ENCODE assay signal across 2 cellular contexts in genomic region chr4:122548886-122549630, GRCh38.
TF ChIP-seq lines count a peak whose summit lies in the region.

No MANE protein-coding gene starts in this region.

TF ChIP-seq in IMR-90, 13 proteins besides CTCF, POLR2A, EP300 and RAD21:
- TF ChIP-seq BHLHE40 (IDR thresholded peaks at IDR 0.05; ENCODE audit: low read depth, low read length) (no peak), ELK1 (IDR thresholded peaks at IDR 0.05; ENCODE audit: borderline replicate concordance, low read depth, low read length) (no peak), CEBPB (IDR thresholded peaks at IDR 0.05; ENCODE audit: low read depth, low read length) (no peak), RFX5 (IDR thresholded peaks at IDR 0.05; ENCODE audit: low read depth, low read length) (no peak), CHD1 (IDR thresholded peaks at IDR 0.05; ENCODE audit: low read depth, low read length) (no peak), MXI1 (IDR thresholded peaks at IDR 0.05; ENCODE audit: borderline replicate concordance, low read depth, low read length) (no peak), SMC3 (IDR thresholded peaks at IDR 0.05; ENCODE audit: low read depth, low read length) (no peak), FOS (IDR thresholded peaks at IDR 0.05; ENCODE audit: low read depth, low read length) (no peak), RCOR1 (IDR thresholded peaks at IDR 0.05; ENCODE audit: insufficient replicate concordance, low read length) (no peak), MAZ (IDR thresholded peaks at IDR 0.05; ENCODE audit: borderline replicate concordance, low read depth, low read length) (no peak), NFE2L2 (IDR thresholded peaks at IDR 0.05; ENCODE audit: low read depth, low read length) (no peak), MAFK (IDR thresholded peaks at IDR 0.05; ENCODE audit: low read depth, low read length) (no peak)
- TF ChIP-seq, protein P1, sequence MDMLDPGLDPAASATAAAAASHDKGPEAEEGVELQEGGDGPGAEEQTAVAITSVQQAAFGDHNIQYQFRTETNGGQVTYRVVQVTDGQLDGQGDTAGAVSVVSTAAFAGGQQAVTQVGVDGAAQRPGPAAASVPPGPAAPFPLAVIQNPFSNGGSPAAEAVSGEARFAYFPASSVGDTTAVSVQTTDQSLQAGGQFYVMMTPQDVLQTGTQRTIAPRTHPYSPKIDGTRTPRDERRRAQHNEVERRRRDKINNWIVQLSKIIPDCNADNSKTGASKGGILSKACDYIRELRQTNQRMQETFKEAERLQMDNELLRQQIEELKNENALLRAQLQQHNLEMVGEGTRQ (IDR thresholded peaks at IDR 0.05; ENCODE audit: low read depth, low read length): no peak
TF ChIP-seq in IMR-90: peak in this region for 0.

TF ChIP-seq in WTC11, 78 proteins besides CTCF, POLR2A, EP300 and RAD21:
- TF ChIP-seq MYBL2 (CRISPR knock-in tag; IDR thresholded peaks at IDR 0.05) (no peak), HMGXB4 (CRISPR knock-in tag; IDR thresholded peaks at IDR 0.05) (no peak), ELF4 (CRISPR knock-in tag; IDR thresholded peaks at IDR 0.05; ENCODE audit: low read depth) (no peak), GABPB1 (CRISPR knock-in tag; IDR thresholded peaks at IDR 0.05) (no peak), NFYB (CRISPR knock-in tag; conservative IDR thresholded peaks at IDR 0.05; ENCODE audit: low read depth) (no peak), NFATC4 (CRISPR knock-in tag; IDR thresholded peaks at IDR 0.05) (no peak), AFF4 (CRISPR knock-in tag; IDR thresholded peaks at IDR 0.05; ENCODE audit: borderline replicate concordance) (no peak), ATF1 (CRISPR knock-in tag; IDR thresholded peaks at IDR 0.05) (no peak), ZNF263 (CRISPR knock-in tag; IDR thresholded peaks at IDR 0.05; ENCODE audit: low read depth) (no peak), ZNF416 (CRISPR knock-in tag; IDR thresholded peaks at IDR 0.05) (no peak), CREM (CRISPR knock-in tag; IDR thresholded peaks at IDR 0.05) (no peak)
- TF ChIP-seq, protein P2, sequence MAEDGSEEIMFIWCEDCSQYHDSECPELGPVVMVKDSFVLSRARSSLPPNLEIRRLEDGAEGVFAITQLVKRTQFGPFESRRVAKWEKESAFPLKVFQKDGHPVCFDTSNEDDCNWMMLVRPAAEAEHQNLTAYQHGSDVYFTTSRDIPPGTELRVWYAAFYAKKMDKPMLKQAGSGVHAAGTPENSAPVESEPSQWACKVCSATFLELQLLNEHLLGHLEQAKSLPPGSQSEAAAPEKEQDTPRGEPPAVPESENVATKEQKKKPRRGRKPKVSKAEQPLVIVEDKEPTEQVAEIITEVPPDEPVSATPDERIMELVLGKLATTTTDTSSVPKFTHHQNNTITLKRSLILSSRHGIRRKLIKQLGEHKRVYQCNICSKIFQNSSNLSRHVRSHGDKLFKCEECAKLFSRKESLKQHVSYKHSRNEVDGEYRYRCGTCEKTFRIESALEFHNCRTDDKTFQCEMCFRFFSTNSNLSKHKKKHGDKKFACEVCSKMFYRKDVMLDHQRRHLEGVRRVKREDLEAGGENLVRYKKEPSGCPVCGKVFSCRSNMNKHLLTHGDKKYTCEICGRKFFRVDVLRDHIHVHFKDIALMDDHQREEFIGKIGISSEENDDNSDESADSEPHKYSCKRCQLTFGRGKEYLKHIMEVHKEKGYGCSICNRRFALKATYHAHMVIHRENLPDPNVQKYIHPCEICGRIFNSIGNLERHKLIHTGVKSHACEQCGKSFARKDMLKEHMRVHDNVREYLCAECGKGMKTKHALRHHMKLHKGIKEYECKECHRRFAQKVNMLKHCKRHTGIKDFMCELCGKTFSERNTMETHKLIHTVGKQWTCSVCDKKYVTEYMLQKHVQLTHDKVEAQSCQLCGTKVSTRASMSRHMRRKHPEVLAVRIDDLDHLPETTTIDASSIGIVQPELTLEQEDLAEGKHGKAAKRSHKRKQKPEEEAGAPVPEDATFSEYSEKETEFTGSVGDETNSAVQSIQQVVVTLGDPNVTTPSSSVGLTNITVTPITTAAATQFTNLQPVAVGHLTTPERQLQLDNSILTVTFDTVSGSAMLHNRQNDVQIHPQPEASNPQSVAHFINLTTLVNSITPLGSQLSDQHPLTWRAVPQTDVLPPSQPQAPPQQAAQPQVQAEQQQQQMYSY (CRISPR knock-in tag; IDR thresholded peaks at IDR 0.05): no peak
- TF ChIP-seq, protein P3, sequence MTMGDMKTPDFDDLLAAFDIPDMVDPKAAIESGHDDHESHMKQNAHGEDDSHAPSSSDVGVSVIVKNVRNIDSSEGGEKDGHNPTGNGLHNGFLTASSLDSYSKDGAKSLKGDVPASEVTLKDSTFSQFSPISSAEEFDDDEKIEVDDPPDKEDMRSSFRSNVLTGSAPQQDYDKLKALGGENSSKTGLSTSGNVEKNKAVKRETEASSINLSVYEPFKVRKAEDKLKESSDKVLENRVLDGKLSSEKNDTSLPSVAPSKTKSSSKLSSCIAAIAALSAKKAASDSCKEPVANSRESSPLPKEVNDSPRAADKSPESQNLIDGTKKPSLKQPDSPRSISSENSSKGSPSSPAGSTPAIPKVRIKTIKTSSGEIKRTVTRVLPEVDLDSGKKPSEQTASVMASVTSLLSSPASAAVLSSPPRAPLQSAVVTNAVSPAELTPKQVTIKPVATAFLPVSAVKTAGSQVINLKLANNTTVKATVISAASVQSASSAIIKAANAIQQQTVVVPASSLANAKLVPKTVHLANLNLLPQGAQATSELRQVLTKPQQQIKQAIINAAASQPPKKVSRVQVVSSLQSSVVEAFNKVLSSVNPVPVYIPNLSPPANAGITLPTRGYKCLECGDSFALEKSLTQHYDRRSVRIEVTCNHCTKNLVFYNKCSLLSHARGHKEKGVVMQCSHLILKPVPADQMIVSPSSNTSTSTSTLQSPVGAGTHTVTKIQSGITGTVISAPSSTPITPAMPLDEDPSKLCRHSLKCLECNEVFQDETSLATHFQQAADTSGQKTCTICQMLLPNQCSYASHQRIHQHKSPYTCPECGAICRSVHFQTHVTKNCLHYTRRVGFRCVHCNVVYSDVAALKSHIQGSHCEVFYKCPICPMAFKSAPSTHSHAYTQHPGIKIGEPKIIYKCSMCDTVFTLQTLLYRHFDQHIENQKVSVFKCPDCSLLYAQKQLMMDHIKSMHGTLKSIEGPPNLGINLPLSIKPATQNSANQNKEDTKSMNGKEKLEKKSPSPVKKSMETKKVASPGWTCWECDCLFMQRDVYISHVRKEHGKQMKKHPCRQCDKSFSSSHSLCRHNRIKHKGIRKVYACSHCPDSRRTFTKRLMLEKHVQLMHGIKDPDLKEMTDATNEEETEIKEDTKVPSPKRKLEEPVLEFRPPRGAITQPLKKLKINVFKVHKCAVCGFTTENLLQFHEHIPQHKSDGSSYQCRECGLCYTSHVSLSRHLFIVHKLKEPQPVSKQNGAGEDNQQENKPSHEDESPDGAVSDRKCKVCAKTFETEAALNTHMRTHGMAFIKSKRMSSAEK (CRISPR knock-in tag; IDR thresholded peaks at IDR 0.05; ENCODE audit: borderline replicate concordance): no peak
